Comparison of ENCODE assay signal across 1 cellular context in genomic region chr3:70899816-70900215, GRCh38.
TF ChIP-seq lines count a peak whose summit lies in the region.

No MANE protein-coding gene starts in this region.

TF ChIP-seq in H1, 55 proteins besides CTCF, POLR2A, EP300 and RAD21 (continued from another document):
- TF ChIP-seq CHD7 (IDR thresholded peaks at IDR 0.05; ENCODE audit: insufficient replicate concordance, low read length): no peak
- TF ChIP-seq NANOG (IDR thresholded peaks at IDR 0.05; ENCODE audit: insufficient read depth, low read depth, low read length, poor library complexity, severe bottlenecking): no peak
- TF ChIP-seq ATF2 (IDR thresholded peaks at IDR 0.05; ENCODE audit: low read length): no peak
- TF ChIP-seq RFX5 (IDR thresholded peaks at IDR 0.05; ENCODE audit: borderline replicate concordance, low read depth, low read length): no peak
- no peak for TF ChIP-seq BRCA1 (IDR thresholded peaks at IDR 0.05; ENCODE audit: low read depth, low read length)
- TF ChIP-seq KDM1A (IDR thresholded peaks at IDR 0.05; ENCODE audit: borderline replicate concordance, low read length): no peak
- TF ChIP-seq POLR2AphosphoS5 (IDR thresholded peaks at IDR 0.05; ENCODE audit: low read depth, low read length): no peak
- no peak for TF ChIP-seq E2F6 (IDR thresholded peaks at IDR 0.05)
